In the genomic region with DNA sequence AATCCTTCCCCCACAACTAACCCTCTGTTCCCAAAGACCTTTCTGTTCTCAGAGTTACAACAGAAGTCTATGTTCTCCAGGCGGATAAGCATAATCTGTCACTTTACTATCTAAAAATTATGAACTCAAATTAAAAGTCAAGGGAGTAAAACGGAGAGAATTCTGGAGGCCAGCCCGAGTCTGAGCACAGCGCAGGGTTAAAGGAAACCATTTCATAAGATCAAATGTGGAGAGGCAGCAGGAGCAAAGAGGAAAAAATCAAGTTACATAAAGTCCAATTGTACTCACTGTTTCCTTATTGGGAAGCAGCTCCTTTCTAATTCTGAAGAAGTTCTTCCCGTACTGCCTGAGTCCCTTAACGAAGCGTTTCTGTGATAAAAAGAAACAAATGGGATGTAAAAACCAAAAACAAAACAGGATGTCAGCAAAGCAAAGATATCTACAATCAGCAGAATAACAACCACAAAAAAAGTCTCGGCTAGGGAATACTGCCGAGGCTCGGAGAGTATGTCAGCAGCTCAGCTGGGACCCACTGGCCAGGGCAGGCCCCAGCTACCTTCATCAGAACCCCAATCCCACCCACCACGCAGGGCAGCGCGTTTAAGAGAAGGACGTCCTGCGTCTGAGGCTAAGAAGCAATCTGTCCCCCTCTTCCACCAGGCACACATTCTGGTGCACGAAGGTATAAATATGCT, we compare ENCODE assay signal across 8 cellular contexts.
DNase-seq lines count a peak whose midpoint lies in the region; ATAC-seq and TF ChIP-seq lines count a peak whose summit lies in the region.

No MANE protein-coding gene starts in this region.

- H2AFZ ChIP-seq in fibroblast of lung (ENCODE audit: low read length): no peak overlapping the region
- peak overlapping the region; percentile 14 for H2AFZ ChIP-seq in osteoblast (ENCODE audit: low read length)

- peak overlapping the region; percentile 78 for H3K4me2 ChIP-seq in fibroblast of lung (ENCODE audit: extremely low read depth, insufficient read depth, low read length)
- H3K4me2 ChIP-seq in osteoblast (ENCODE audit: insufficient read depth, low read length): peak overlapping the region; percentile 95

- peaks cover 37% of the 10 kb centered on the region for H3K4me1 Mint-ChIP-seq in progenitor cell of endocrine pancreas (ENCODE audit: low read depth)

- H3K36me3 Mint-ChIP-seq in progenitor cell of endocrine pancreas (ENCODE audit: insufficient read depth): peaks cover 2% of the 10 kb centered on the region

- H3K9me3 ChIP-seq in fibroblast of lung (ENCODE audit: control insufficient read depth, insufficient read depth, low read depth, low read length) (no peaks in the 10 kb centered on the region), osteoblast (ENCODE audit: low read depth, low read length) (no peaks in the 10 kb centered on the region)

- H4K20me1 ChIP-seq in fibroblast of lung (ENCODE audit: control insufficient read depth, extremely low read depth, insufficient read depth, low read length) (no peaks in the 10 kb centered on the region), osteoblast (ENCODE audit: insufficient read depth, low read length) (peaks cover 16% of the 10 kb centered on the region)

- no peaks in the 10 kb centered on the region for H3K27me3 Mint-ChIP-seq in progenitor cell of endocrine pancreas

- H3K27me3 ChIP-seq in fibroblast of lung (ENCODE audit: control insufficient read depth, insufficient read depth, low read length) (no peaks in the 10 kb centered on the region), osteoblast (ENCODE audit: insufficient read depth, low read length) (no peaks in the 10 kb centered on the region)

- peak overlapping the region; percentile 69 for H3K4me3 ChIP-seq in GM12864 (ENCODE audit: low read depth, low read length)
- peak overlapping the region; percentile 76 to 93 (median 88) for H3K4me3 ChIP-seq in fibroblast of lung (replicated peaks in 1 of 4; ENCODE audit: control extremely low read depth in 1 of 4, insufficient read depth in 1 of 4, low read depth in 3 of 4, low read length in 4 of 4)
- H3K4me3 ChIP-seq in osteoblast (ENCODE audit: insufficient read depth, low read length): peak overlapping the region; percentile 89

- in situ Hi-C loops in SK-MEL-5 (cut with HindIII; ENCODE audit: low pct_unique_long_range_greater_than_20kb, low sequenced_read_pairs): no loop called here

- no peak for DNase-seq in GM12864 (ENCODE audit: low read depth)
- peak; percentile 23 for DNase-seq in SK-MEL-5 (ENCODE audit: low read depth, low spot score)
- DNase-seq in fibroblast of lung (ENCODE audit: low read depth in 2 of 2): peak in 1 of 2 donors; percentile 52
- DNase-seq in osteoblast (ENCODE audit: insufficient read length, low spot score, missing footprints): peak; percentile 79
- no peak for DNase-seq in progenitor cell of endocrine pancreas (ENCODE audit: low spot score, unreplicated experiment)
- DNase-seq in NCI-H510A (lab: John Stamatoyannopoulos, UW): no peak

- H3K27ac Mint-ChIP-seq in progenitor cell of endocrine pancreas: no peak overlapping the region

- H3K4me1 ChIP-seq in fibroblast of lung (ENCODE audit: control insufficient read depth, extremely low read depth, insufficient read depth, low read length): peaks cover 12% of the 10 kb centered on the region
- peaks cover 46% of the 10 kb centered on the region for H3K4me1 ChIP-seq in osteoblast (ENCODE audit: insufficient read depth, low read length)

- ATAC-seq in HG03095 (IDR thresholded peaks at IDR 0.05; ENCODE audit: unreplicated experiment): no peak
- ATAC-seq in GM19328 (IDR thresholded peaks at IDR 0.05; ENCODE audit: unreplicated experiment): no peak

- TF ChIP-seq CTCF in GM12864 (IDR thresholded peaks at IDR 0.05; ENCODE audit: low read depth, low read length, missing control alignments) (no peak), fibroblast of lung (conservative IDR thresholded peaks at IDR 0.05 in 1 of 2, IDR thresholded peaks at IDR 0.05 in 1 of 2; ENCODE audit: low read depth in 1 of 2, low read length in 2 of 2) (no peak), osteoblast (IDR thresholded peaks at IDR 0.05; ENCODE audit: extremely low read depth, low read depth, low read length) (no peak), progenitor cell of endocrine pancreas (IDR thresholded peaks at IDR 0.05; ENCODE audit: unreplicated experiment) (no peak)

- H3K36me3 ChIP-seq in fibroblast of lung (ENCODE audit: control insufficient read depth, insufficient read depth, low read length): peaks cover 5% of the 10 kb centered on the region
- H3K36me3 ChIP-seq in osteoblast (ENCODE audit: insufficient read depth, low read length): peaks cover 32% of the 10 kb centered on the region

- H3K9me3 Mint-ChIP-seq in progenitor cell of endocrine pancreas (ENCODE audit: low read depth): no peaks in the 10 kb centered on the region

- H3K27ac ChIP-seq in fibroblast of lung (ENCODE audit: insufficient read depth, low read length) (peak overlapping the region; percentile 88), osteoblast (ENCODE audit: low read depth, low read length) (peak overlapping the region; percentile 97)

- H3K79me2 ChIP-seq in fibroblast of lung (ENCODE audit: control insufficient read depth, insufficient read depth, low read length) (peaks cover 58% of the 10 kb centered on the region), osteoblast (ENCODE audit: insufficient read depth, low read length) (peaks cover 73% of the 10 kb centered on the region)

- H3K4me3 Mint-ChIP-seq in progenitor cell of endocrine pancreas (ENCODE audit: low read depth): no peak overlapping the region

- peak overlapping the region; percentile 92 for H3K9ac ChIP-seq in fibroblast of lung (ENCODE audit: insufficient read depth, low read length)

Comparison
In these comparisons a context has a peak if more than half of its experiments do, and no peak if none do; other contexts are left out.
1. DNase-seq: peak in SK-MEL-5 (single experiment) and osteoblast (single experiment); none in GM12864 (single experiment), progenitor cell of endocrine pancreas (single experiment) and NCI-H510A (single experiment).
2. Peak in every context shown above with its lines, with median percentiles within 50 percentile points of each other: H3K4me3 ChIP-seq.